13 cellular contexts compared by ENCODE assay signal in the genomic region with DNA sequence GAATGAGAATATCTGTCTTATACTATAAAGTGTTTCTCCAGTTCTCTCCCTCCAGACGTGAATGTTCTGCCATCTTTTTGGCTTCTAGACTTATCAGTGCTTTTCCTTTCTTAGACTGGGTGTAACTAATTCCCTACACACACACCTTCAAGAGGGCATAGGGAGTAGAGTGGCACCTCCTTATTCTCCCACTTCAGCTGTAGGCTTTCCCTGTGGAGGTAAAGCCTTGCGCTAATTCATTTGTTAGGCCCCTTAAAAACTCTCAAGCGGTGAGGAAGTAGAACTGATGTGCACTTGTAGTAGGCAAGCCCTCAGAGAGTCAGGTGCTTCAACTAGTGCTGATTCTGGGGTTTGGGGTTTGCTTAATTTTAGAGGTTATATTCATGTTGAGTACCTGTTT.
"Had no signal": no experiment of that assay in that cellular context is flagged by ENCODE, and none has a peak within 500 bp of the region (broad histone marks: within the 10 kb centered on the region; RNA-seq: fewer than 3 reads in every experiment).

No MANE protein-coding gene starts in this region.

- ATAC-seq: heart left ventricle, left lobe of liver, WTC11 had no signal

- H3K4me1 ChIP-seq: uterus had no signal

- H3K27ac Mint-ChIP-seq: WTC11 had no signal

- H3K27me3 Mint-ChIP-seq: activated CD4-positive, alpha-beta T cell treated with anti-CD3 and anti-CD28 coated beads, Interleukin-2, amount 10 ng/mL, durations not matched to agents 7 days and 5 days had no signal

- H3K4me3 ChIP-seq: heart left ventricle, uterus had no signal

- H3K36me3 ChIP-seq: heart left ventricle, uterus had no signal

- H3K36me3 Mint-ChIP-seq: WTC11 had no signal

- DNase-seq: activated CD4-positive, alpha-beta T cell treated with anti-CD3 and anti-CD28 coated beads, Interleukin-2, amount 10 ng/mL, durations not matched to agents 7 days and 5 days; activated T-cell treated with anti-CD3 and anti-CD28 coated beads, Interleukin-2, amount 50 U/mL, for 48 hours; central memory CD4-positive, alpha-beta T cell; cortex of kidney; effector CD8-positive, alpha-beta T cell; heart left ventricle; islet precursor cell; retina; stimulated activated CD4-positive, alpha-beta T cell treated with anti-CD3 and anti-CD28 coated beads, Interleukin-15, amount 100 ng/mL, for 24 hours; stimulated activated CD4-positive, alpha-beta T cell treated with anti-CD3 and anti-CD28 coated beads, Interleukin-4, amount 100 ng/mL, for 24 hours; uterus had no signal

- H3K9me3 ChIP-seq: heart left ventricle, uterus had no signal

- H3K27ac ChIP-seq: heart left ventricle had no signal

- H3K27me3 ChIP-seq: heart left ventricle, uterus had no signal

- H3K4me3 Mint-ChIP-seq: activated CD4-positive, alpha-beta T cell treated with anti-CD3 and anti-CD28 coated beads, Interleukin-2, amount 10 ng/mL, durations not matched to agents 7 days and 5 days; WTC11 had no signal

- H3K9me3 Mint-ChIP-seq: WTC11 had no signal
